In the genomic region with DNA sequence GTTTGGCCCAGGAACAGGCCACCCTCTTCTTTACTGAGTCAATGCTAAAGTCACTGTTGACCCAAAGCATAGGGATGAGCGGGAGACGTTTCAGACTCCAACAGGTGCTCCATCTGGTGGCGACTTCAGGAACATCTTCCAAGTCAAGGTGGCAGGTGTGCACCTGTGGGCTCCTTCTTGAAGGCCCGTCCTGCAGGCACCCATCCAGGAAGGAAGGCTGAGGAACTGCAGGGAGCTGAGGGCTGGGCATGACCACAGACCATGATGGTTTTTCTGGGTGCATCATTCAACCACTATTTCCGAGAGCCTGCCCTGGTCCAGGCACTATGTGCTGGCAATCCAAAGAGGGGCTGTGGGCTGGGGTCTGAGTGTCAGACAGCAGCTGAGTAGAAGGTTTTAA, we compare ENCODE assay signal across 8 cellular contexts.
DNase-seq lines count a peak whose midpoint lies in the region; ATAC-seq and TF ChIP-seq lines count a peak whose summit lies in the region.

No MANE protein-coding gene starts in this region.

- H3K9me3 ChIP-seq in CD4-positive, CD25-positive, alpha-beta regulatory T cell (ENCODE audit: control insufficient read depth in 2 of 2, low read length in 2 of 2): peaks cover 19 to 25% of the 10 kb centered on the region in 2 experiments
- H3K9me3 ChIP-seq in right lobe of liver: no peaks in the 10 kb centered on the region

- H3K4me1 ChIP-seq in CD4-positive, CD25-positive, alpha-beta regulatory T cell (ENCODE audit: control insufficient read depth, insufficient read depth, low read length, poor library complexity, severe bottlenecking): peaks cover 6% of the 10 kb centered on the region
- H3K4me1 ChIP-seq in right lobe of liver: no peaks in the 10 kb centered on the region

- H3K4me3 ChIP-seq in CD4-positive, CD25-positive, alpha-beta regulatory T cell (ENCODE audit: low read depth, low read length): no peak overlapping the region
- no peak overlapping the region for H3K4me3 ChIP-seq in right lobe of liver

- peak overlapping the region in 2 of 3 donors; percentile 43 to 94 for H3K27ac Mint-ChIP-seq in CD4-positive, CD25-positive, alpha-beta regulatory T cell
- no peak overlapping the region for H3K27ac Mint-ChIP-seq in WTC11

- DNase-seq in CD4-positive, CD25-positive, alpha-beta regulatory T cell: peak; percentile 23 to 65 (median 45)
- DNase-seq in HuH-7.5 (ENCODE audit: low spot score) (peak; percentile 53), WTC11 (ENCODE audit: low spot score) (peak; percentile 83), right lobe of liver (peak in 2 of 3 donors; percentile 55 to 64), MV-4-11 (lab: John Stamatoyannopoulos, UW) (no peak)
- peak; percentile 34 for DNase-seq in central memory CD4-positive, alpha-beta T cell
- peak; percentile 11 to 16 for DNase-seq in stimulated activated CD8-positive, alpha-beta memory T cell treated with anti-CD3 and anti-CD28 coated beads, Interleukin-2, amount 100 ng/mL, for 1 hour (ENCODE audit: low read depth in 2 of 2)

- H3K4me3 Mint-ChIP-seq in CD4-positive, CD25-positive, alpha-beta regulatory T cell: no peak overlapping the region
- no peak overlapping the region for H3K4me3 Mint-ChIP-seq in WTC11

- H3K27me3 ChIP-seq in CD4-positive, CD25-positive, alpha-beta regulatory T cell (ENCODE audit: control insufficient read depth, insufficient read depth, low read length): peaks cover 5% of the 10 kb centered on the region
- H3K27me3 ChIP-seq in right lobe of liver: no peaks in the 10 kb centered on the region

- ATAC-seq in CD4-positive, CD25-positive, alpha-beta regulatory T cell (ENCODE audit: low read depth in 2 of 2): peak; percentile 47 to 55
- ATAC-seq in WTC11 (peak; percentile 96), right lobe of liver (peak; percentile 82 to 91 (median 87)), HG03469 (IDR thresholded peaks at IDR 0.05; ENCODE audit: unreplicated experiment) (no peak)

- intact Hi-C loops in right lobe of liver (cut with DNase I): no loop called here

- WGBS in right lobe of liver (ENCODE audit: insufficient coverage, low coverage, low lambda C conversion rate, missing lambda C conversion rate): 7% methylated on average over 2 of the region's 5 CpGs

- no peaks in the 10 kb centered on the region for H3K36me3 Mint-ChIP-seq in CD4-positive, CD25-positive, alpha-beta regulatory T cell
- H3K36me3 Mint-ChIP-seq in WTC11: peaks cover 14% of the 10 kb centered on the region

- H3K9me3 Mint-ChIP-seq in CD4-positive, CD25-positive, alpha-beta regulatory T cell: peaks cover 3 to 19% (median 8%) of the 10 kb centered on the region in 7 donors
- H3K9me3 Mint-ChIP-seq in WTC11: peaks cover 35% of the 10 kb centered on the region

- no peak overlapping the region for H3K27ac ChIP-seq in CD4-positive, CD25-positive, alpha-beta regulatory T cell (ENCODE audit: insufficient read depth, low read length, poor library complexity, severe bottlenecking)
- H3K27ac ChIP-seq in right lobe of liver: no peak overlapping the region

- no peak for TF ChIP-seq POLR2A in right lobe of liver (IDR thresholded peaks at IDR 0.05)

- no peaks in the 10 kb centered on the region for H3K36me3 ChIP-seq in CD4-positive, CD25-positive, alpha-beta regulatory T cell (ENCODE audit: control insufficient read depth, insufficient read depth, low read length)
- no peaks in the 10 kb centered on the region for H3K36me3 ChIP-seq in right lobe of liver

- POLR2A ChIA-PET in WTC11 (lab: Charles Lee): no interaction called here

- TF ChIP-seq CTCF in WTC11 (IDR thresholded peaks at IDR 0.05): peak; percentile 44; the same call in 1 of the 2 replicates
- TF ChIP-seq CTCF in right lobe of liver (IDR thresholded peaks at IDR 0.05): peak; percentile 57 to 70 (median 68)

- H3K27me3 Mint-ChIP-seq in CD4-positive, CD25-positive, alpha-beta regulatory T cell: peaks cover 18% of the 10 kb centered on the region
- H3K27me3 Mint-ChIP-seq in WTC11 (ENCODE audit: low read depth): no peaks in the 10 kb centered on the region; the same call in none of the 2 replicates

- H3K4me1 Mint-ChIP-seq in CD4-positive, CD25-positive, alpha-beta regulatory T cell: peaks cover 0 to 18% (median 6%) of the 10 kb centered on the region in 4 donors
- peaks cover 14% of the 10 kb centered on the region for H3K4me1 Mint-ChIP-seq in WTC11

- CTCF ChIA-PET in WTC11 (lab: Charles Lee): interaction anchor here (0.8 to 1.8 kb wide), 5 partner anchors 9 to 58 kb away, joined by 3 to 8 read pairs (median 4); no protein-coding TSS in a partner anchor

TF ChIP-seq in WTC11, 78 proteins besides CTCF, POLR2A, EP300 and RAD21 (continues in another document):
- TF ChIP-seq JUN (CRISPR knock-in tag; IDR thresholded peaks at IDR 0.05) (no peak), ZNF317 (CRISPR knock-in tag; IDR thresholded peaks at IDR 0.05; ENCODE audit: borderline replicate concordance, low read depth) (no peak), USF1 (CRISPR knock-in tag; IDR thresholded peaks at IDR 0.05) (no peak), STAT6 (CRISPR knock-in tag; conservative IDR thresholded peaks at IDR 0.05; ENCODE audit: low read depth) (no peak), ZNF396 (CRISPR knock-in tag; IDR thresholded peaks at IDR 0.05; ENCODE audit: borderline replicate concordance) (no peak), ZNF232 (CRISPR knock-in tag; IDR thresholded peaks at IDR 0.05) (no peak), NR1H2 (CRISPR knock-in tag; IDR thresholded peaks at IDR 0.05) (no peak), ZBTB21 (CRISPR knock-in tag; IDR thresholded peaks at IDR 0.05; ENCODE audit: borderline replicate concordance) (no peak), MLX (CRISPR knock-in tag; IDR thresholded peaks at IDR 0.05) (no peak), RORB (CRISPR knock-in tag; IDR thresholded peaks at IDR 0.05) (no peak), ZNF512 (CRISPR knock-in tag; IDR thresholded peaks at IDR 0.05; ENCODE audit: borderline replicate concordance) (no peak), KAT7 (CRISPR knock-in tag; IDR thresholded peaks at IDR 0.05; ENCODE audit: borderline replicate concordance) (no peak), TEAD1 (CRISPR knock-in tag; IDR thresholded peaks at IDR 0.05) (no peak), ZNF423 (CRISPR knock-in tag; IDR thresholded peaks at IDR 0.05) (no peak)
